15 cellular contexts compared by ENCODE assay signal in the genomic region with DNA sequence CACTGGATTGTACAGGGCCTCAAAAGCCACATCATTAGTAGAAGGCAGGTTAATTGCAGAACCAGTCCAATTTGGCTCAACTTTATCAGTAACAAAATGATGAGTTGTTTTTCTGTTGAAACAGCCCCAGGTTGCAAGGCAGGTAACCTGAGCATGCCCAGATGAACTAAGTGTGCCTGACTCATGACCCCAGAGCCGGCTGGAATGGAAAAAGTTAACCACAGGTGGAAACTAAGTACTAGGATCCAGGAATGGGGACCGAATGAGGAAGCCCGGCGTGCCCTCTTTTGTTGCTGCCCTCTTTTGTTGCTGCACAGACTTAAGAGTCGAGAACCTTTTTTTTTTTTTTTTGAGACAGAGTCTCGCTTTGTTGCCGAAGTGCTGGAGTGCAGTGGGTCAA.
DNase-seq lines count a peak whose midpoint lies in the region; ATAC-seq, FAIRE-seq and TF ChIP-seq lines count a peak whose summit lies in the region.
"Had no signal": no experiment of that assay in that cellular context is flagged by ENCODE, and none has a peak within 500 bp of the region (broad histone marks: within the 10 kb centered on the region; RNA-seq: fewer than 3 reads in every experiment).

No MANE protein-coding gene starts in this region.

- DNase-seq in cardiac septum (ENCODE audit: low spot score) (peak; percentile 31), right cardiac atrium (no peak), RWPE2 (ENCODE audit: low spot score) (no peak), K562 (ENCODE audit: extremely low read depth in 1 of 4, low spot score in 3 of 4) (no peak), germinal center (ENCODE audit: low spot score) (no peak)
- DNase-seq in stimulated activated CD8-positive, alpha-beta memory T cell treated with anti-CD3 and anti-CD28 coated beads, Interleukin-4, amount 100 ng/mL, for 48 hours = peak; percentile 57
- DNase-seq: DMS79, left cardiac atrium, NCI-H1436, psoas muscle, SJCRH30 had no signal

- POLR2A ChIA-PET in K562 (lab: Yijun Ruan, JAX) = no interaction called here

- H3K4me1 ChIP-seq in right cardiac atrium (ENCODE audit: control insufficient read depth, insufficient read depth, low read length) = peaks cover 5% of the 10 kb centered on the region
- H3K4me1 ChIP-seq in RWPE2 (ENCODE audit: insufficient read depth, poor library complexity, severe bottlenecking) = no peaks in the 10 kb centered on the region
- H3K4me1 ChIP-seq in K562 (replicated peaks in 1 of 2; ENCODE audit: control insufficient read depth in 2 of 2, insufficient read depth in 2 of 2, low read length in 2 of 2) = peaks cover 19 to 23% of the 10 kb centered on the region in 2 experiments
- H3K4me1 ChIP-seq: psoas muscle, tibial artery had no signal

- no peak for TF ChIP-seq EP300 in K562 (IDR thresholded peaks at IDR 0.05; ENCODE audit: low read length)

- intact Hi-C loops in cardiac septum (cut with DNase I) = no loop called here
- intact Hi-C loops in right cardiac atrium (cut with DNase I) = no loop called here
- intact Hi-C loops in K562 (cut with micrococcal nuclease) = no loop called here

- no peaks in the 10 kb centered on the region for H3K9me1 ChIP-seq in K562 (ENCODE audit: control insufficient read depth, insufficient read depth, low read length)

- no peaks in the 10 kb centered on the region for H4K20me1 ChIP-seq in K562 (replicated peaks; ENCODE audit: control insufficient read depth, insufficient read depth, low read length)

- H3K79me2 ChIP-seq in K562 (ENCODE audit: control insufficient read depth, insufficient read depth, low read length) = no peaks in the 10 kb centered on the region

- no TSS peak for BruUV-seq in K562 (replicated peaks; lab: Mats Ljungman, UMichigan)

- TF ChIP-seq POLR2A in K562 (conservative IDR thresholded peaks at IDR 0.05) = no peak

- no peak for TF ChIP-seq RAD21 in K562 (CRISPR knock-in tag; conservative IDR thresholded peaks at IDR 0.05 in 1 of 2, IDR thresholded peaks at IDR 0.05 in 1 of 2)

- 95% methylated on average over 7 of the region's 7 CpGs for WGBS in right cardiac atrium
- 65% methylated on average over 6 of the region's 7 CpGs for WGBS in K562 (ENCODE audit: insufficient coverage, low coverage, missing lambda C conversion rate)

- in situ Hi-C loops in K562 (cut with MboI) = no loop called here

- no peak overlapping the region for H2AFZ ChIP-seq in K562 (ENCODE audit: low read depth, low read length)

- H3K27me3 ChIP-seq in right cardiac atrium (ENCODE audit: control insufficient read depth, insufficient read depth) = no peaks in the 10 kb centered on the region
- no peaks in the 10 kb centered on the region for H3K27me3 ChIP-seq in RWPE2 (ENCODE audit: insufficient read depth, poor library complexity, severe bottlenecking)
- H3K27me3 ChIP-seq in K562 (ENCODE audit: control insufficient read depth in 2 of 2, insufficient read depth in 2 of 2, low read length in 2 of 2) = no peaks in the 10 kb centered on the region
- H3K27me3 ChIP-seq: SJCRH30, tibial artery had no signal

- H3K4me3 ChIP-seq in right cardiac atrium (ENCODE audit: low read length) (no peak overlapping the region), RWPE2 (ENCODE audit: severe bottlenecking) (no peak overlapping the region), K562 (no peak overlapping the region)
- H3K4me3 ChIP-seq: psoas muscle, SJCRH30, smooth muscle cell, tibial artery had no signal

- H3K27ac ChIP-seq in right cardiac atrium (ENCODE audit: low read length) (no peak overlapping the region), RWPE2 (ENCODE audit: poor library complexity, severe bottlenecking) (no peak overlapping the region), K562 (ENCODE audit: extremely low read depth, low read depth, low read length) (no peak overlapping the region)
- H3K27ac ChIP-seq: psoas muscle, SJCRH30, tibial artery had no signal

- ATAC-seq in right cardiac atrium (no peak), RWPE2 (ENCODE audit: low read depth) (peak; percentile 84), K562 (no peak), HG03469 (IDR thresholded peaks at IDR 0.05; ENCODE audit: unreplicated experiment) (no peak)
- ATAC-seq: left cardiac atrium, psoas muscle had no signal

- H3K36me3 ChIP-seq in RWPE2 (ENCODE audit: low read depth) (no peaks in the 10 kb centered on the region), K562 (ENCODE audit: control insufficient read depth, insufficient read depth, low read length) (no peaks in the 10 kb centered on the region)
- H3K36me3 ChIP-seq: SJCRH30, tibial artery had no signal

- CTCF ChIA-PET in K562 (lab: Yijun Ruan, JAX; ENCODE audit: low intra/inter-chr PET ratio) = no interaction called here

- no peaks in the 10 kb centered on the region for H3K9me3 ChIP-seq in right cardiac atrium (ENCODE audit: control insufficient read depth, low read length)
- no peaks in the 10 kb centered on the region for H3K9me3 ChIP-seq in RWPE2 (ENCODE audit: severe bottlenecking)
- no peaks in the 10 kb centered on the region for H3K9me3 ChIP-seq in K562 (replicated peaks; ENCODE audit: control insufficient read depth, insufficient read depth, low read depth, low read length)
- H3K9me3 ChIP-seq: psoas muscle, SJCRH30, tibial artery had no signal

- no peak for FAIRE-seq in K562 (lab: Jason Lieb, UNC)
- FAIRE-seq: frontal cortex had no signal

- TF ChIP-seq CTCF in RWPE2 (IDR thresholded peaks at IDR 0.05; ENCODE audit: poor library complexity, severe bottlenecking) (no peak), K562 (IDR thresholded peaks at IDR 0.05 in 2 of 3, conservative IDR thresholded peaks at IDR 0.05 in 1 of 3; ENCODE audit: insufficient read depth in 2 of 3, low read depth in 1 of 3, low read length in 3 of 3) (no peak)

- H3K4me2 ChIP-seq in K562 (ENCODE audit: insufficient read depth, low read length) = no peak overlapping the region
- H3K4me2 ChIP-seq: smooth muscle cell had no signal

- H3K9ac ChIP-seq in K562 (ENCODE audit: insufficient read depth in 1 of 2, low read depth in 2 of 2, low read length in 2 of 2) = no peak overlapping the region

TF ChIP-seq in K562, 482 proteins besides CTCF, POLR2A, EP300 and RAD21 (continues in another document):
- TF ChIP-seq ZBTB40 (IDR thresholded peaks at IDR 0.05) (peak; percentile 14; the same call in 1 of the 2 replicates), ZBTB40 (CRISPR knock-in tag; IDR thresholded peaks at IDR 0.05) (no peak), NRF1 (conservative IDR thresholded peaks at IDR 0.05 in 1 of 2, IDR thresholded peaks at IDR 0.05 in 1 of 2) (peak; percentile 39 to 44; a peak in 3 of 4 replicates)

Comparison
In these comparisons a context has a peak if more than half of its experiments do, and no peak if none do; other contexts are left out.
1. DNase-seq: peak in cardiac septum (single experiment) and stimulated activated CD8-positive, alpha-beta memory T cell treated with anti-CD3 and anti-CD28 coated beads, Interleukin-4, amount 100 ng/mL, for 48 hours (single experiment); none in right cardiac atrium (0 of 3), RWPE2 (single experiment), K562 (0 of 4) and germinal center (single experiment).